ENCODE assay signal across 1 cellular context in the genomic region with DNA sequence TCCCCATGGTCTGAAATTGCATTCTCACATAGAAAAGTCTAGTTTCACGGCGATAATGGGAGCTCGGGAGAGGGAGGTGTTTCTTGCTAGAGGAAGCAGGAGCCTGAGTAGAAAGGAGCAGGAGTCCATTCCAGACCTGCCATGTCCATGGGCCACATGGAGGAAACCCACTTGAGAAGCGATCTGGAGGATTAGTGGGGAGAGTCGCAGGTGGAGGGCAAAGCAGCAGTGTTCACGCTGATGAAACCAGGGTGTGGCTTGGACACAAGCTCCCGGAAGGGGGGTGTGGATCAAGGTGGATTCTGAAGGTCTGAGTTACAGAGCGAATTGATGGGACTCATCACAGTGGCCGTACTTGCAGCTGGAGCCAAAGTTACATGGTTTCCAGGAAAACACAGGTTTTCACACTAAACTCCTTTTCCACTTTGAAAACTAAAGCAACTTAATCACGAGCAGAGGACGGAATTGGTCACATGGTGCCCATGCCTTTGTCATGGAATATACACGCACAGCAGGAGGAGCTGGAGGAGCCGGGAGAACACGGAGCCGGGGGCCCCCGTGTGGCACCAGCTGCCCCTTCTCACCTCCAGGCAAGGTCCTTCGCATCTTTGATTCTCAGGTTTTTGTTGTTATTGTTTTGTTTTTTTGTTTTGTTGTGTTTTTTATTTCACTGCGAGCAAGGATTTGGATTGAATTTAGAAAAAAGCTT.
TF ChIP-seq lines count a peak whose summit lies in the region.

No MANE protein-coding gene starts in this region.

TF ChIP-seq in GM23338, 12 proteins besides CTCF, POLR2A, EP300 and RAD21 (continued from another document):
- TF ChIP-seq ZNF462 (CRISPR knock-in tag; IDR thresholded peaks at IDR 0.05): no peak
TF ChIP-seq in GM23338: peak in this region for 0.
